Comparison of ENCODE assay signal across 8 cellular contexts in the genomic region with DNA sequence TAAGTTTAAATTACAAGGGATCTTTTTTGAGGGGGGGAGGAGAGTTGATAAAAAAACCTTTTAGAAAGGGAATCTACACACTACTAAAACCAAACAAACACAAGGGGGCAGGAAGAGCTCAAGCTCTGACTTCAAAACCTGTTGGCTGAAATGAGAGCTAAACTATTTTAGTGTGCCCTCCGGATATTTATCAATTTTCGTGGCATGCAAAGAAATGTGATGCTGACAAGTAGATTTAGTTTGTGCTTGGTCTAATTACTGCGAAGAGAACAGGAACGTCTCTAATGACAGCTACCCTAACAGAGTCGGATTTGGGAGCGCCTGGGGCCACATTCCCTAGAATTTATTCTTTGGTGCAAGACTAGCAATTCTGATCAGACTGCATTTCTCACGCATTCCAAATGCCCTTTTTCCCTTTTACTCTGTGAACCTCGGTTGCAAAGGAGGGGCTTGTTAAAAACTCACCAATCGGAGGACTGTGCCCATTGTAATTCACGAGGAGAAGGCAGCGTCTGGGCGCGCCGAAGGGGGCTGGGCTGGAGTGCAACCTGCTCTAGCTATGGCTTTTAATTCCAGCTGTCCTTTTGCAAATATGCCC. TPM values are rescaled to one million over a fixed set of nuclear protein-coding genes. Genes with fewer than 3 reads are reported as not detected.
DNase-seq lines count a peak whose midpoint lies in the region; ATAC-seq and TF ChIP-seq lines count a peak whose summit lies in the region.

No MANE protein-coding gene starts in this region.

- H3K4me3 ChIP-seq in GM08714 (ENCODE audit: low read length) (peak overlapping the region; percentile 23; the same call in 1 of the 2 replicates), esophagus muscularis mucosa (peak overlapping the region; percentile 47 to 57 (median 48)), neuronal stem cell (ENCODE audit: low read length in 2 of 2) (peak overlapping the region; percentile 64 to 81)

- no peak for TF ChIP-seq EP300 in esophagus muscularis mucosa (IDR thresholded peaks at IDR 0.05)

- peak; percentile 84 for DNase-seq in NCI-H69 (lab: John Stamatoyannopoulos, UW)
- no peak for DNase-seq in esophagus muscularis mucosa (ENCODE audit: extremely low spot score)
- DNase-seq in neuronal stem cell (ENCODE audit: low spot score), result peak; percentile 56
- DNase-seq in activated gamma-delta T cell treated with Interleukin-2 at 50 U/mL for 16 hours, result no peak
- DNase-seq in activated CD4-positive, alpha-beta T cell treated with anti-CD3 and anti-CD28 coated beads for 36 hours, result no peak
- DNase-seq in stimulated activated effector memory CD8-positive, alpha-beta T cell treated with anti-CD3 and anti-CD28 coated beads, Interleukin-12 subunit alpha, Interleukin-12 subunit beta, amount 100 ng/mL, for 72 hours (ENCODE audit: low spot score in 2 of 2), result no peak

- WGBS in esophagus muscularis mucosa, result under 1% methylated on average over 14 of the region's 14 CpGs
- no CpG with 5 or more reads among the region's 14 CpGs for WGBS in neuronal stem cell (ENCODE audit: extremely low coverage in 2 of 2, insufficient read length in 2 of 2, insufficient replicate concordance in 1 of 2), 2 donors

- H3K27ac Mint-ChIP-seq in activated CD4-positive, alpha-beta T cell treated with anti-CD3 and anti-CD28 coated beads for 36 hours, result no peak overlapping the region
- no peak overlapping the region for H3K27ac Mint-ChIP-seq in stimulated activated effector memory CD8-positive, alpha-beta T cell treated with anti-CD3 and anti-CD28 coated beads, Interleukin-12 subunit alpha, Interleukin-12 subunit beta, amount 100 ng/mL, for 72 hours

- peak overlapping the region; percentile 92 for H3K4me2 ChIP-seq in neuronal stem cell (ENCODE audit: insufficient read depth, low read length, poor library complexity, severe bottlenecking)

- no peaks in the 10 kb centered on the region for H3K9me3 Mint-ChIP-seq in activated CD4-positive, alpha-beta T cell treated with anti-CD3 and anti-CD28 coated beads for 36 hours (ENCODE audit: low read depth)
- no peaks in the 10 kb centered on the region for H3K9me3 Mint-ChIP-seq in stimulated activated effector memory CD8-positive, alpha-beta T cell treated with anti-CD3 and anti-CD28 coated beads, Interleukin-12 subunit alpha, Interleukin-12 subunit beta, amount 100 ng/mL, for 72 hours

- H3K4me1 Mint-ChIP-seq in activated CD4-positive, alpha-beta T cell treated with anti-CD3 and anti-CD28 coated beads for 36 hours, result no peaks in the 10 kb centered on the region
- no peaks in the 10 kb centered on the region for H3K4me1 Mint-ChIP-seq in stimulated activated effector memory CD8-positive, alpha-beta T cell treated with anti-CD3 and anti-CD28 coated beads, Interleukin-12 subunit alpha, Interleukin-12 subunit beta, amount 100 ng/mL, for 72 hours

- TF ChIP-seq POLR2A in esophagus muscularis mucosa (IDR thresholded peaks at IDR 0.05; ENCODE audit: low read depth), result no peak

- CTCF ChIA-PET in activated CD4-positive, alpha-beta T cell treated with anti-CD3 and anti-CD28 coated beads for 36 hours (lab: Charles Lee), result interaction anchor here (0.6 kb wide), 1 partner anchor 15 kb away, joined by 3 read pairs; no protein-coding TSS in a partner anchor

- peak overlapping the region; percentile 77 for H3K18ac ChIP-seq in neuronal stem cell (ENCODE audit: low read length)

- no peak overlapping the region for H2BK120ac ChIP-seq in neuronal stem cell (ENCODE audit: low read depth, low read length)

- H3K36me3 ChIP-seq in esophagus muscularis mucosa (no peaks in the 10 kb centered on the region), neuronal stem cell (replicated peaks in 1 of 2; ENCODE audit: control insufficient read depth in 2 of 2, insufficient read depth in 2 of 2, low read length in 2 of 2) (peaks cover 0 to 8% of the 10 kb centered on the region in 2 donors)

- H4K8ac ChIP-seq in neuronal stem cell (ENCODE audit: low read depth, low read length), result no peak overlapping the region

- H4K91ac ChIP-seq in neuronal stem cell (ENCODE audit: low read depth, low read length, poor library complexity), result no peak overlapping the region

- POLR2A ChIA-PET in activated CD4-positive, alpha-beta T cell treated with anti-CD3 and anti-CD28 coated beads for 36 hours (lab: Charles Lee), result interaction anchor here (0.7 kb wide), 1 partner anchor 69 kb away, joined by 3 read pairs; no protein-coding TSS in a partner anchor

- intact Hi-C loops in esophagus muscularis mucosa (cut with DNase I), result loop anchor here (10.0 kb wide), 1 partner anchor 79 kb away; no protein-coding TSS in a partner anchor
- intact Hi-C loops in activated CD4-positive, alpha-beta T cell treated with anti-CD3 and anti-CD28 coated beads for 36 hours (cut with DNase I, micrococcal nuclease), result loop anchor here (5.0 kb wide), 1 partner anchor 186 kb away; no protein-coding TSS in a partner anchor

- H3K23ac ChIP-seq in neuronal stem cell (ENCODE audit: low read depth, low read length, poor library complexity), result no peak overlapping the region

- H2AK5ac ChIP-seq in neuronal stem cell (ENCODE audit: low read depth, low read length), result no peak overlapping the region

- H3K36me3 Mint-ChIP-seq in activated CD4-positive, alpha-beta T cell treated with anti-CD3 and anti-CD28 coated beads for 36 hours (ENCODE audit: low read depth), result no peaks in the 10 kb centered on the region
- no peaks in the 10 kb centered on the region for H3K36me3 Mint-ChIP-seq in stimulated activated effector memory CD8-positive, alpha-beta T cell treated with anti-CD3 and anti-CD28 coated beads, Interleukin-12 subunit alpha, Interleukin-12 subunit beta, amount 100 ng/mL, for 72 hours

- no peak overlapping the region for H3K14ac ChIP-seq in neuronal stem cell (ENCODE audit: low read length)

- H3K27me3 ChIP-seq in esophagus muscularis mucosa, result peaks cover 0 to 44% (median 10%) of the 10 kb centered on the region in 4 donors
- H3K27me3 ChIP-seq in neuronal stem cell (ENCODE audit: control insufficient read depth in 3 of 3, insufficient read depth in 3 of 3, low read depth in 1 of 3, low read length in 3 of 3), result peaks cover 0 to 6% (median 0%) of the 10 kb centered on the region in 3 experiments

- H3K9me3 ChIP-seq in esophagus muscularis mucosa, result no peaks in the 10 kb centered on the region
- peaks cover 0 to 8% of the 10 kb centered on the region in 2 donors for H3K9me3 ChIP-seq in neuronal stem cell (replicated peaks in 1 of 2; ENCODE audit: control insufficient read depth in 2 of 2, insufficient read depth in 1 of 2, low read depth in 1 of 2, low read length in 2 of 2)

- H3K27ac ChIP-seq in esophagus muscularis mucosa (replicated peaks in 1 of 4) (no peak overlapping the region), neuronal stem cell (replicated peaks; ENCODE audit: low read length) (peak overlapping the region; percentile 78)

- H3K4me3 Mint-ChIP-seq in activated CD4-positive, alpha-beta T cell treated with anti-CD3 and anti-CD28 coated beads for 36 hours, result no peak overlapping the region
- H3K4me3 Mint-ChIP-seq in stimulated activated effector memory CD8-positive, alpha-beta T cell treated with anti-CD3 and anti-CD28 coated beads, Interleukin-12 subunit alpha, Interleukin-12 subunit beta, amount 100 ng/mL, for 72 hours, result no peak overlapping the region

- H3K79me1 ChIP-seq in neuronal stem cell (ENCODE audit: low read depth, low read length), result peaks cover 2% of the 10 kb centered on the region

- peaks cover 5 to 28% (median 23%) of the 10 kb centered on the region in 4 donors for H3K4me1 ChIP-seq in esophagus muscularis mucosa
- peaks cover 5 to 7% of the 10 kb centered on the region in 2 donors for H3K4me1 ChIP-seq in neuronal stem cell (ENCODE audit: control insufficient read depth in 2 of 2, insufficient read depth in 1 of 2, low read depth in 1 of 2, low read length in 2 of 2)

- peak in 1 of 3 experiments; percentile 16 for TF ChIP-seq CTCF in esophagus muscularis mucosa (IDR thresholded peaks at IDR 0.05)

- no peak overlapping the region for H3K9ac ChIP-seq in neuronal stem cell (ENCODE audit: low read depth, low read length, poor library complexity)

- H2BK5ac ChIP-seq in neuronal stem cell (ENCODE audit: low read length), result no peak overlapping the region

- no peak overlapping the region for H3K4ac ChIP-seq in neuronal stem cell (ENCODE audit: low read length)

- ATAC-seq in HG02870 (IDR thresholded peaks at IDR 0.05; ENCODE audit: unreplicated experiment), result no peak
- ATAC-seq in activated CD4-positive, alpha-beta T cell treated with anti-CD3 and anti-CD28 coated beads for 36 hours, result no peak
- no peak for ATAC-seq in stimulated activated effector memory CD8-positive, alpha-beta T cell treated with anti-CD3 and anti-CD28 coated beads, Interleukin-12 subunit alpha, Interleukin-12 subunit beta, amount 100 ng/mL, for 72 hours

- no peak overlapping the region for H2BK12ac ChIP-seq in neuronal stem cell (ENCODE audit: low read length)

- peaks cover 19% of the 10 kb centered on the region for H3K27me3 Mint-ChIP-seq in activated CD4-positive, alpha-beta T cell treated with anti-CD3 and anti-CD28 coated beads for 36 hours

- no peak overlapping the region for H2BK15ac ChIP-seq in neuronal stem cell (ENCODE audit: low read length)

- peak overlapping the region; percentile 94 for H2AFZ ChIP-seq in neuronal stem cell (ENCODE audit: low read length)

RNA-seq across cellular contexts. Expression of a gene that starts 0.8 kb away (rescaled TPM):
- total RNA-seq in esophagus muscularis mucosa, result under 1 TPM in 3 of 4 donors, not detected in 1; 0.13 to 0.34 (median 0.33) TPM
- polyA plus RNA-seq in neuronal stem cell (2013, experiment 1 of 2), result 3.8 TPM
- polyA plus RNA-seq in neuronal stem cell (2013, experiment 2 of 2), result 3.6 TPM
- total RNA-seq in activated CD4-positive, alpha-beta T cell treated with anti-CD3 and anti-CD28 coated beads for 36 hours, result not detected

Comparison
In these comparisons a context has a peak if more than half of its experiments do, and no peak if none do; other contexts are left out.
1. DNase-seq: peak in NCI-H69 (single experiment) and neuronal stem cell (single experiment); none in esophagus muscularis mucosa (single experiment), activated gamma-delta T cell treated with Interleukin-2 at 50 U/mL for 16 hours (single experiment), activated CD4-positive, alpha-beta T cell treated with anti-CD3 and anti-CD28 coated beads for 36 hours (single experiment) and stimulated activated effector memory CD8-positive, alpha-beta T cell treated with anti-CD3 and anti-CD28 coated beads, Interleukin-12 subunit alpha, Interleukin-12 subunit beta, amount 100 ng/mL, for 72 hours (0 of 2).
2. Peak in every context shown above with its lines, with median percentiles within 50 percentile points of each other: H3K4me3 ChIP-seq.